In genomic region chr7:50304911-50305621, GRCh38 we compare ENCODE assay signal across 8 cellular contexts. TPM values are rescaled to one million over a fixed set of nuclear protein-coding genes. Genes with fewer than 3 reads are reported as not detected.
DNase-seq lines count a peak whose midpoint lies in the region; ATAC-seq lines count a peak whose summit lies in the region.

No MANE protein-coding gene starts in this region.

- H3K27ac Mint-ChIP-seq in CD4-positive, CD25-positive, alpha-beta regulatory T cell: peak overlapping the region; percentile 92 to 100 (median 97)
- H3K27ac Mint-ChIP-seq in activated CD8-positive, alpha-beta T cell treated with anti-CD3 and anti-CD28 coated beads, Interleukin-2, amount 10 ng/mL, durations not matched to agents 7 days and 5 days: peak overlapping the region; percentile 98

- H3K36me3 Mint-ChIP-seq in CD4-positive, CD25-positive, alpha-beta regulatory T cell: peaks cover 22% of the 10 kb centered on the region
- H3K36me3 Mint-ChIP-seq in activated CD8-positive, alpha-beta T cell treated with anti-CD3 and anti-CD28 coated beads, Interleukin-2, amount 10 ng/mL, durations not matched to agents 7 days and 5 days (ENCODE audit: low read depth): peaks cover 54% of the 10 kb centered on the region

- peak; percentile 43 to 87 (median 68) for DNase-seq in CD4-positive, CD25-positive, alpha-beta regulatory T cell
- peak; percentile 78 for DNase-seq in activated CD8-positive, alpha-beta T cell treated with anti-CD3 and anti-CD28 coated beads, Interleukin-2, amount 10 ng/mL, durations not matched to agents 7 days and 5 days
- DNase-seq in right cardiac atrium (peak in 1 of 3 donors; percentile 61), NCI-H345 treated with DMSO at 0.1 percent for 48 hours (lab: John Stamatoyannopoulos, UW; ENCODE audit: unreplicated experiment) (no peak), hepatic stellate cell (ENCODE audit: low spot score) (no peak)
- DNase-seq in stimulated activated CD4-positive, alpha-beta T cell treated with anti-CD3 and anti-CD28 coated beads, Interleukin-4, amount 100 ng/mL, for 4 hours: peak; percentile 54 to 63

- no peaks in the 10 kb centered on the region for H3K9me3 Mint-ChIP-seq in CD4-positive, CD25-positive, alpha-beta regulatory T cell
- H3K9me3 Mint-ChIP-seq in activated CD8-positive, alpha-beta T cell treated with anti-CD3 and anti-CD28 coated beads, Interleukin-2, amount 10 ng/mL, durations not matched to agents 7 days and 5 days (ENCODE audit: insufficient read depth): no peaks in the 10 kb centered on the region

- H3K4me3 Mint-ChIP-seq in CD4-positive, CD25-positive, alpha-beta regulatory T cell: peak overlapping the region; percentile 80 to 99 (median 92)
- H3K4me3 Mint-ChIP-seq in activated CD8-positive, alpha-beta T cell treated with anti-CD3 and anti-CD28 coated beads, Interleukin-2, amount 10 ng/mL, durations not matched to agents 7 days and 5 days: peak overlapping the region; percentile 92

- peaks cover 34% of the 10 kb centered on the region for H3K4me1 ChIP-seq in CD4-positive, CD25-positive, alpha-beta regulatory T cell (ENCODE audit: control insufficient read depth, insufficient read depth, low read length, poor library complexity, severe bottlenecking)
- no peaks in the 10 kb centered on the region for H3K4me1 ChIP-seq in right cardiac atrium (ENCODE audit: control insufficient read depth, insufficient read depth, low read length)

- intact Hi-C loops in right cardiac atrium (cut with DNase I): no loop called here

- H3K9me3 ChIP-seq in CD4-positive, CD25-positive, alpha-beta regulatory T cell (ENCODE audit: control insufficient read depth in 2 of 2, low read length in 2 of 2): no peaks in the 10 kb centered on the region
- no peaks in the 10 kb centered on the region for H3K9me3 ChIP-seq in right cardiac atrium (ENCODE audit: control insufficient read depth, low read length)

- H3K27me3 Mint-ChIP-seq in CD4-positive, CD25-positive, alpha-beta regulatory T cell: no peaks in the 10 kb centered on the region
- H3K27me3 Mint-ChIP-seq in activated CD8-positive, alpha-beta T cell treated with anti-CD3 and anti-CD28 coated beads, Interleukin-2, amount 10 ng/mL, durations not matched to agents 7 days and 5 days (ENCODE audit: low read depth): no peaks in the 10 kb centered on the region

- peak overlapping the region; percentile 100 for H3K4me3 ChIP-seq in CD4-positive, CD25-positive, alpha-beta regulatory T cell (ENCODE audit: low read depth, low read length)
- peak overlapping the region; percentile 67 for H3K4me3 ChIP-seq in right cardiac atrium (ENCODE audit: low read length)

- CTCF ChIA-PET in activated CD8-positive, alpha-beta T cell treated with anti-CD3 and anti-CD28 coated beads, Interleukin-2, amount 10 ng/mL, durations not matched to agents 7 days and 5 days (lab: Charles Lee): interaction anchor here (0.8 to 12.9 kb wide), 18 partner anchors 9 to 160 kb away, joined by 3 to 197 read pairs (median 4); no protein-coding TSS in a partner anchor

- 14% methylated on average over 20 of the region's 20 CpGs for WGBS in right cardiac atrium

- H3K4me1 Mint-ChIP-seq in CD4-positive, CD25-positive, alpha-beta regulatory T cell: peaks cover 3 to 47% (median 24%) of the 10 kb centered on the region in 4 donors
- peaks cover 31% of the 10 kb centered on the region for H3K4me1 Mint-ChIP-seq in activated CD8-positive, alpha-beta T cell treated with anti-CD3 and anti-CD28 coated beads, Interleukin-2, amount 10 ng/mL, durations not matched to agents 7 days and 5 days (ENCODE audit: low read depth)

- ATAC-seq in CD4-positive, CD25-positive, alpha-beta regulatory T cell (ENCODE audit: low read depth in 2 of 2): peak; percentile 67 to 73
- ATAC-seq in GM19351 (IDR thresholded peaks at IDR 0.05; ENCODE audit: unreplicated experiment): peak; percentile 42
- ATAC-seq in HG03520 (IDR thresholded peaks at IDR 0.05; ENCODE audit: unreplicated experiment): peak; percentile 47
- ATAC-seq in activated CD8-positive, alpha-beta T cell treated with anti-CD3 and anti-CD28 coated beads, Interleukin-2, amount 10 ng/mL, durations not matched to agents 7 days and 5 days: peak; percentile 60
- ATAC-seq in right cardiac atrium: no peak

- H3K27me3 ChIP-seq in CD4-positive, CD25-positive, alpha-beta regulatory T cell (ENCODE audit: control insufficient read depth, insufficient read depth, low read length): no peaks in the 10 kb centered on the region
- no peaks in the 10 kb centered on the region for H3K27me3 ChIP-seq in right cardiac atrium (ENCODE audit: control insufficient read depth, insufficient read depth)

- H3K36me3 ChIP-seq in CD4-positive, CD25-positive, alpha-beta regulatory T cell (ENCODE audit: control insufficient read depth, insufficient read depth, low read length): peaks cover 4% of the 10 kb centered on the region

- POLR2A ChIA-PET in activated CD8-positive, alpha-beta T cell treated with anti-CD3 and anti-CD28 coated beads, Interleukin-2, amount 10 ng/mL, durations not matched to agents 7 days and 5 days (lab: Charles Lee): interaction anchor here (0.5 to 11.8 kb wide), 24 partner anchors 9 to 159 kb away, joined by 3 to 142 read pairs (median 6); no protein-coding TSS in a partner anchor

- peak overlapping the region; percentile 96 for H3K27ac ChIP-seq in CD4-positive, CD25-positive, alpha-beta regulatory T cell (ENCODE audit: insufficient read depth, low read length, poor library complexity, severe bottlenecking)
- H3K27ac ChIP-seq in right cardiac atrium (ENCODE audit: low read length): no peak overlapping the region

RNA-seq across cellular contexts. Expression of gene IKZF1, which starts 0.6 kb away (rescaled TPM):
- 376 TPM for total RNA-seq in CD4-positive, CD25-positive, alpha-beta regulatory T cell
- 100 to 1,000 TPM; 153 to 176 (median 164) TPM for polyA plus RNA-seq in CD4-positive, CD25-positive, alpha-beta regulatory T cell
- 100 to 1,000 TPM; 370 to 374 TPM for total RNA-seq in activated CD8-positive, alpha-beta T cell treated with anti-CD3 and anti-CD28 coated beads, Interleukin-2, amount 10 ng/mL, durations not matched to agents 7 days and 5 days
- 1 to 10 TPM; 3.4 to 6.8 (median 4.2) TPM for total RNA-seq in right cardiac atrium
- polyA plus RNA-seq in right cardiac atrium: 0.54 TPM

Comparison
In these comparisons a context has a peak if more than half of its experiments do, and no peak if none do; other contexts are left out.
1. ATAC-seq: peak in CD4-positive, CD25-positive, alpha-beta regulatory T cell (2 of 2), GM19351 (single experiment), HG03520 (single experiment) and activated CD8-positive, alpha-beta T cell treated with anti-CD3 and anti-CD28 coated beads, Interleukin-2, amount 10 ng/mL, durations not matched to agents 7 days and 5 days (single experiment); none in right cardiac atrium (0 of 2).
2. DNase-seq: peak in CD4-positive, CD25-positive, alpha-beta regulatory T cell (3 of 3), activated CD8-positive, alpha-beta T cell treated with anti-CD3 and anti-CD28 coated beads, Interleukin-2, amount 10 ng/mL, durations not matched to agents 7 days and 5 days (single experiment) and stimulated activated CD4-positive, alpha-beta T cell treated with anti-CD3 and anti-CD28 coated beads, Interleukin-4, amount 100 ng/mL, for 4 hours (2 of 2); none in NCI-H345 treated with DMSO at 0.1 percent for 48 hours (single experiment) and hepatic stellate cell (single experiment).
3. RNA of gene IKZF1, which starts 0.6 kb away (total RNA-seq): 376 TPM in CD4-positive, CD25-positive, alpha-beta regulatory T cell (single experiment) and 370 to 374 TPM in activated CD8-positive, alpha-beta T cell treated with anti-CD3 and anti-CD28 coated beads, Interleukin-2, amount 10 ng/mL, durations not matched to agents 7 days and 5 days; 3.4 to 6.8 TPM in right cardiac atrium; every median in the first group is over 10 times any median in the second.